Comparison of ENCODE assay signal across 27 cellular contexts in the genomic region with DNA sequence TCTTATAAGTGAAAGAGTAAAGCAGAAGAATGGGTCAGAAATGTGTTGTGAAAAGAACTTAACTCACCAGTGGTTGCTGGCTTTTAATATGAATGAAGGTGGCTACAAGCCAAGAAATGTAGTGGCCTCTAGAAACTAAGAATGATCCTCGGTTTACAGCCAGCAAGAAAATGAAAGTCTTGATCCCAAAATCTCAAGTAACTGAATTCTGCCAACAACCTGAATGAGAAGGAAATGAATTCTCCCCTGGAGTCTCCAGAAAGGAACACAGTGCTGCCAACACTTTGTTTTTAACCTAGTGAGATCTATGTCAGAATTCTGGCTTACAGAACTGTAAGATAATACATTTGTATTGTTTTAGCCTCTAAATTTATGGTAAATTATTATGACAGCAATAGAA.
"Had no signal": no experiment of that assay in that cellular context is flagged by ENCODE, and none has a peak within 500 bp of the region (broad histone marks: within the 10 kb centered on the region; RNA-seq: fewer than 3 reads in every experiment).

No MANE protein-coding gene starts in this region.

- H3K36me3 ChIP-seq: breast epithelium, cardiac muscle cell, esophagus squamous epithelium, WERI-Rb-1 had no signal

- H3K27me3 ChIP-seq: breast epithelium, cardiac muscle cell, esophagus squamous epithelium had no signal

- H3K9me3 ChIP-seq: breast epithelium had no signal

- ATAC-seq: activated CD4-positive, CD25-positive, alpha-beta regulatory T cell treated with anti-CD3 and anti-CD28 coated beads, Interleukin-2, amount 50 U/mL, for 24 hours; activated CD8-positive, alpha-beta T cell treated with anti-CD3 and anti-CD28 coated beads for 36 hours; activated naive CD8-positive, alpha-beta T cell treated with anti-CD3 and anti-CD28 coated beads, Interleukin-2, amount 50 U/mL, for 24 hours; activated T-cell treated with anti-CD3 and anti-CD28 coated beads, Interleukin-2, amount 50 U/mL, for 4 hours; activated T-helper 17 cell treated with anti-CD3 and anti-CD28 coated beads, Interleukin-2, amount 50 U/mL, for 72 hours; T-helper 17 cell had no signal

- DNase-seq: activated B cell treated with CpG ODN at 0.5 μM for 24 hours; activated CD4-positive, alpha-beta T cell treated with anti-CD3 and anti-CD28 coated beads for 48 hours; activated CD4-positive, alpha-beta T cell treated with anti-CD3 and anti-CD28 coated beads, Interleukin-2, amount 50 U/mL, for 1 hour; activated CD4-positive, alpha-beta T cell treated with anti-CD3 and anti-CD28 coated beads, Interleukin-2, amount 50 U/mL, for 48 hours; activated CD8-positive, alpha-beta memory T cell treated with anti-CD3 and anti-CD28 coated beads for 24 hours; activated CD8-positive, alpha-beta T cell treated with anti-CD3 and anti-CD28 coated beads for 36 hours; activated effector memory CD4-positive, alpha-beta T cell treated with Interleukin-2 at 50 U/mL for 16 hours; activated gamma-delta T cell treated with Interleukin-2 at 50 U/mL for 16 hours; activated naive CD4-positive, alpha-beta T cell treated with anti-CD3 and anti-CD28 coated beads for 36 hours; activated naive CD8-positive, alpha-beta T cell treated with anti-CD3 and anti-CD28 coated beads for 36 hours; activated naive CD8-positive, alpha-beta T cell treated with anti-CD3 and anti-CD28 coated beads, Interleukin-2, amount 50 U/mL, for 24 hours; activated T-cell treated with anti-CD3 and anti-CD28 coated beads, Interleukin-2, amount 50 U/mL, for 4 hours; central memory CD4-positive, alpha-beta T cell; cerebellar nuclear complex; effector CD8-positive, alpha-beta T cell; esophagus squamous epithelium; foreskin fibroblast; head of caudate nucleus; T-helper 1 cell; T-helper 17 cell; T1000; WERI-Rb-1 had no signal

- H3K4me3 ChIP-seq: breast epithelium, cardiac muscle cell, coronary artery, esophagus squamous epithelium had no signal

- H3K4me1 ChIP-seq: breast epithelium, esophagus squamous epithelium had no signal
